Comparison of ENCODE assay signal across 24 cellular contexts in genomic region chr11:41099654-41100053, GRCh38.
DNase-seq lines count a peak whose midpoint lies in the region; ATAC-seq, FAIRE-seq and TF ChIP-seq lines count a peak whose summit lies in the region.
"Had no signal": no experiment of that assay in that cellular context is flagged by ENCODE, and none has a peak within 500 bp of the region (broad histone marks: within the 10 kb centered on the region; RNA-seq: fewer than 3 reads in every experiment).

No MANE protein-coding gene starts in this region.

- H3K9me3 ChIP-seq in breast epithelium (no peaks in the 10 kb centered on the region), astrocyte (ENCODE audit: insufficient read depth, low read depth, low read length) (no peaks in the 10 kb centered on the region), MM.1S (replicated peaks; ENCODE audit: insufficient read depth, low read length) (no peaks in the 10 kb centered on the region)
- no peaks in the 10 kb centered on the region for H3K9me3 ChIP-seq in naive thymus-derived CD4-positive, alpha-beta T cell (ENCODE audit: control insufficient read depth in 2 of 3, low read length in 3 of 3)
- H3K9me3 ChIP-seq: A549, BE2C, BLaER1 had no signal

- H3K4me3 ChIP-seq in breast epithelium = no peak overlapping the region
- no peak overlapping the region for H3K4me3 ChIP-seq in astrocyte (ENCODE audit: insufficient read depth, low read depth, low read length)
- no peak overlapping the region for H3K4me3 ChIP-seq in naive thymus-derived CD4-positive, alpha-beta T cell (ENCODE audit: low read length)
- no peak overlapping the region for H3K4me3 ChIP-seq in MM.1S (ENCODE audit: low read length)
- H3K4me3 ChIP-seq: A549, BLaER1 had no signal

- POLR2A ChIA-PET in MCF 10A (lab: Yijun Ruan, JAX) = interaction anchor here (0.7 kb wide), 1 partner anchor 303 kb away, joined by 3 read pairs; no protein-coding TSS in a partner anchor
- POLR2A ChIA-PET in naive thymus-derived CD4-positive, alpha-beta T cell (lab: Charles Lee) = no interaction called here

- H3K4me2 ChIP-seq in astrocyte (ENCODE audit: low read length) (no peak overlapping the region), MM.1S (ENCODE audit: low read depth, low read length) (no peak overlapping the region)
- H3K4me2 ChIP-seq: A549, BLaER1 had no signal

- no peak for FAIRE-seq in astrocyte (lab: Jason Lieb, UNC)
- FAIRE-seq: A549, D721Med, G401.6, GM12891, GM19239 had no signal

- ATAC-seq in naive thymus-derived CD4-positive, alpha-beta T cell = no peak
- ATAC-seq: A549 had no signal

- no peak overlapping the region for H3K9ac ChIP-seq in astrocyte (ENCODE audit: low read length)
- H3K9ac ChIP-seq in MM.1S (ENCODE audit: low read length) = no peak overlapping the region
- H3K9ac ChIP-seq: BLaER1 had no signal

- no peaks in the 10 kb centered on the region for H3K27me3 Mint-ChIP-seq in MCF 10A (ENCODE audit: insufficient read depth, unreplicated experiment)
- H3K27me3 Mint-ChIP-seq in astrocyte (ENCODE audit: low read depth, unreplicated experiment) = peaks cover 1% of the 10 kb centered on the region
- no peaks in the 10 kb centered on the region for H3K27me3 Mint-ChIP-seq in naive thymus-derived CD4-positive, alpha-beta T cell
- H3K27me3 Mint-ChIP-seq: CD4-positive, alpha-beta memory T cell; CD4-positive, CD25-positive, alpha-beta regulatory T cell; CD8-positive, alpha-beta memory T cell had no signal

- H3F3A ChIP-seq in MM.1S (ENCODE audit: insufficient read depth, low read length) = no peaks in the 10 kb centered on the region

- TF ChIP-seq CTCF in MCF 10A (IDR thresholded peaks at IDR 0.05; ENCODE audit: unreplicated experiment) (no peak), breast epithelium (IDR thresholded peaks at IDR 0.05) (no peak), astrocyte (IDR thresholded peaks at IDR 0.05; ENCODE audit: insufficient read depth, low read depth, low read length) (no peak), MM.1S (IDR thresholded peaks at IDR 0.05; ENCODE audit: low read length) (no peak)

- H3K36me3 Mint-ChIP-seq in MCF 10A (ENCODE audit: insufficient read depth, unreplicated experiment) (no peaks in the 10 kb centered on the region), astrocyte (ENCODE audit: low read depth, unreplicated experiment) (no peaks in the 10 kb centered on the region)
- H3K36me3 Mint-ChIP-seq in naive thymus-derived CD4-positive, alpha-beta T cell = peaks cover 0 to 4% (median 0%) of the 10 kb centered on the region in 5 donors
- H3K36me3 Mint-ChIP-seq: CD14-positive monocyte; CD4-positive, alpha-beta memory T cell; CD4-positive, CD25-positive, alpha-beta regulatory T cell; CD8-positive, alpha-beta memory T cell had no signal

- H3K4me3 Mint-ChIP-seq in MCF 10A (ENCODE audit: unreplicated experiment) = no peak overlapping the region
- no peak overlapping the region for H3K4me3 Mint-ChIP-seq in astrocyte (ENCODE audit: unreplicated experiment)
- H3K4me3 Mint-ChIP-seq in naive thymus-derived CD4-positive, alpha-beta T cell = no peak overlapping the region
- H3K4me3 Mint-ChIP-seq: CD14-positive monocyte; CD4-positive, alpha-beta memory T cell; CD4-positive, CD25-positive, alpha-beta regulatory T cell; CD8-positive, alpha-beta memory T cell had no signal

- no TSS peak for BruUV-seq in MCF 10A (replicated peaks; lab: Mats Ljungman, UMichigan)

- H3K4me1 Mint-ChIP-seq in MCF 10A (ENCODE audit: insufficient read depth, unreplicated experiment) = peaks cover 4% of the 10 kb centered on the region
- no peaks in the 10 kb centered on the region for H3K4me1 Mint-ChIP-seq in astrocyte (ENCODE audit: low read depth, unreplicated experiment)
- no peaks in the 10 kb centered on the region for H3K4me1 Mint-ChIP-seq in naive thymus-derived CD4-positive, alpha-beta T cell
- H3K4me1 Mint-ChIP-seq: CD14-positive monocyte; CD4-positive, alpha-beta memory T cell; CD4-positive, CD25-positive, alpha-beta regulatory T cell; CD8-positive, alpha-beta memory T cell had no signal

- H2AFZ ChIP-seq in astrocyte (ENCODE audit: low read depth, low read length) = no peak overlapping the region
- H2AFZ ChIP-seq in MM.1S (ENCODE audit: low read length) = no peak overlapping the region

- no peaks in the 10 kb centered on the region for H3K9me3 Mint-ChIP-seq in MCF 10A (ENCODE audit: unreplicated experiment)
- no peaks in the 10 kb centered on the region for H3K9me3 Mint-ChIP-seq in astrocyte (ENCODE audit: unreplicated experiment)
- peaks cover 2 to 31% (median 14%) of the 10 kb centered on the region in 11 donors for H3K9me3 Mint-ChIP-seq in naive thymus-derived CD4-positive, alpha-beta T cell

- H4K20me1 ChIP-seq in astrocyte (ENCODE audit: insufficient read depth, low read length) (no peaks in the 10 kb centered on the region), MM.1S (ENCODE audit: insufficient read depth, low read length) (no peaks in the 10 kb centered on the region)
- H4K20me1 ChIP-seq: BLaER1 had no signal

- H3K27ac Mint-ChIP-seq in MCF 10A (ENCODE audit: low read depth, unreplicated experiment) (no peak overlapping the region), astrocyte (ENCODE audit: unreplicated experiment) (no peak overlapping the region)
- H3K27ac Mint-ChIP-seq in naive thymus-derived CD4-positive, alpha-beta T cell = no peak overlapping the region
- H3K27ac Mint-ChIP-seq: CD14-positive monocyte; CD4-positive, alpha-beta memory T cell; CD4-positive, CD25-positive, alpha-beta regulatory T cell; CD8-positive, alpha-beta memory T cell had no signal

- CTCF ChIA-PET in MCF 10A (lab: Yijun Ruan, JAX) = interaction anchor here (0.5 to 1.2 kb wide), 3 partner anchors 16 to 299 kb away, joined by 3 to 8 read pairs (median 5); no protein-coding TSS in a partner anchor
- CTCF ChIA-PET in naive thymus-derived CD4-positive, alpha-beta T cell (lab: Charles Lee) = no interaction called here

- H3K27me3 ChIP-seq in breast epithelium (no peaks in the 10 kb centered on the region), astrocyte (ENCODE audit: insufficient read depth, low read length) (no peaks in the 10 kb centered on the region), MM.1S (replicated peaks; ENCODE audit: insufficient read depth, low read length) (no peaks in the 10 kb centered on the region)
- H3K27me3 ChIP-seq in naive thymus-derived CD4-positive, alpha-beta T cell (ENCODE audit: control insufficient read depth in 2 of 2, insufficient read depth in 2 of 2, low read length in 2 of 2) = no peaks in the 10 kb centered on the region
- H3K27me3 ChIP-seq: BE2C, BLaER1 had no signal

- H3K9me2 ChIP-seq in MM.1S (replicated peaks; ENCODE audit: insufficient read depth, low read length) = no peaks in the 10 kb centered on the region

- intact Hi-C loops in MCF 10A (cut with micrococcal nuclease) (no loop called here), breast epithelium (cut with DNase I; ENCODE audit: low total_unique reads) (loop anchor here (2.0 kb wide), 1 partner anchor 17 kb away; no protein-coding TSS in a partner anchor)
- intact Hi-C loops in naive thymus-derived CD4-positive, alpha-beta T cell (cut with micrococcal nuclease) = no loop called here

- peak; percentile 32 for DNase-seq in MCF 10A (ENCODE audit: unreplicated experiment)
- no peak for DNase-seq in breast epithelium (ENCODE audit: low spot score in 2 of 2)
- peak; percentile 8 for DNase-seq in Caki2 (ENCODE audit: low read depth)
- DNase-seq in M059J (ENCODE audit: low read depth) = peak; percentile 1
- peak; percentile 8 for DNase-seq in astrocyte (ENCODE audit: low read depth)
- DNase-seq in naive thymus-derived CD4-positive, alpha-beta T cell = no peak
- DNase-seq in MM.1S = no peak
- DNase-seq: BE2C; C1 segment of cervical spinal cord; Calu3; CD4-positive, alpha-beta memory T cell; CD4-positive, CD25-positive, alpha-beta regulatory T cell; CD8-positive, alpha-beta memory T cell; COR-L47; DMS79 treated with DMSO at 0.1 percent for 48 hours; GF-D8 had no signal

- no peak overlapping the region for H3K27ac ChIP-seq in breast epithelium
- H3K27ac ChIP-seq in astrocyte (ENCODE audit: low read depth, low read length) = no peak overlapping the region
- no peak overlapping the region for H3K27ac ChIP-seq in naive thymus-derived CD4-positive, alpha-beta T cell (ENCODE audit: low read depth, low read length)
- H3K27ac ChIP-seq in MM.1S (ENCODE audit: low read length) = no peak overlapping the region
- H3K27ac ChIP-seq: 22Rv1, A549, BLaER1 had no signal

- in situ Hi-C loops in Caki2 (cut with HindIII; ENCODE audit: low pct_unique_long_range_greater_than_20kb, low sequenced_read_pairs) = no loop called here

- H3K36me3 ChIP-seq in breast epithelium = peaks cover 4% of the 10 kb centered on the region
- no peaks in the 10 kb centered on the region for H3K36me3 ChIP-seq in astrocyte (ENCODE audit: insufficient read depth, low read length)
- no peaks in the 10 kb centered on the region for H3K36me3 ChIP-seq in naive thymus-derived CD4-positive, alpha-beta T cell (ENCODE audit: control insufficient read depth in 2 of 3, insufficient read depth in 3 of 3, low read length in 3 of 3)
- H3K36me3 ChIP-seq in MM.1S (replicated peaks; ENCODE audit: insufficient read depth, low read length) = no peaks in the 10 kb centered on the region
- H3K36me3 ChIP-seq: BE2C, BLaER1 had no signal

- no peaks in the 10 kb centered on the region for H3K79me2 ChIP-seq in astrocyte (ENCODE audit: insufficient read depth, low read length)
- no peaks in the 10 kb centered on the region for H3K79me2 ChIP-seq in MM.1S (ENCODE audit: low read length)

- H3K4me1 ChIP-seq in breast epithelium = no peaks in the 10 kb centered on the region
- no peaks in the 10 kb centered on the region for H3K4me1 ChIP-seq in astrocyte (ENCODE audit: insufficient read depth, low read length)
- H3K4me1 ChIP-seq in naive thymus-derived CD4-positive, alpha-beta T cell (ENCODE audit: control insufficient read depth in 2 of 2, insufficient read depth in 2 of 2, low read length in 2 of 2) = no peaks in the 10 kb centered on the region
- H3K4me1 ChIP-seq in MM.1S (ENCODE audit: low read length) = no peaks in the 10 kb centered on the region
- H3K4me1 ChIP-seq: A549, BE2C, BLaER1 had no signal

- TF ChIP-seq POLR2A in breast epithelium (IDR thresholded peaks at IDR 0.05) = no peak

Comparison
In these comparisons a context has a peak if more than half of its experiments do, and no peak if none do; other contexts are left out.
1. DNase-seq: peak in MCF 10A (single experiment), Caki2 (single experiment), M059J (single experiment) and astrocyte (single experiment); none in breast epithelium (0 of 2), naive thymus-derived CD4-positive, alpha-beta T cell (0 of 9) and MM.1S (single experiment).